ENCODE assay signal across 8 cellular contexts in genomic region chr5:177500685-177501522, GRCh38. TPM values are rescaled to one million over a fixed set of nuclear protein-coding genes. Genes with fewer than 3 reads are reported as not detected.
A peak's percentile ranks its signal among the peaks of the same experiment; 100 is the strongest.
DNase-seq lines count a peak whose midpoint lies in the region; ATAC-seq and TF ChIP-seq lines count a peak whose summit lies in the region.

No MANE protein-coding gene starts in this region.

- H3K27me3 ChIP-seq in CD4-positive, alpha-beta T cell (ENCODE audit: control insufficient read depth, insufficient read depth, low read length) = no peaks in the 10 kb centered on the region

- H3K27me3 Mint-ChIP-seq in CD4-positive, alpha-beta T cell = no peaks in the 10 kb centered on the region
- H3K27me3 Mint-ChIP-seq in HFFc6 (ENCODE audit: insufficient read depth) = peaks cover 5% of the 10 kb centered on the region
- peaks cover 8% of the 10 kb centered on the region for H3K27me3 Mint-ChIP-seq in activated CD4-positive, alpha-beta memory T cell treated with anti-CD3 and anti-CD28 coated beads for 36 hours
- H3K27me3 Mint-ChIP-seq in dendritic cell treated with granulocyte-macrophage colony-stimulating factor and Interleukin-4, amounts not matched to agents 40 ng/mL and 50 ng/mL, for 4 days = peaks cover 34% of the 10 kb centered on the region

- H3K9me3 ChIP-seq in CD4-positive, alpha-beta T cell (ENCODE audit: control insufficient read depth, low read length) = no peaks in the 10 kb centered on the region

- POLR2A ChIA-PET in CD4-positive, alpha-beta T cell (lab: Charles Lee) = interaction anchor here (1.0 to 1.7 kb wide), 5 partner anchors 46 to 143 kb away, joined by 3 to 9 read pairs (median 4); partner anchors contain the start of gene RGS14
- POLR2A ChIA-PET in activated CD4-positive, alpha-beta memory T cell treated with anti-CD3 and anti-CD28 coated beads for 36 hours (lab: Charles Lee) = interaction anchor here (0.6 to 1.3 kb wide), 5 partner anchors 21 to 191 kb away, joined by 3 to 4 read pairs (median 3); no protein-coding TSS in a partner anchor

- H3K9me3 Mint-ChIP-seq in CD4-positive, alpha-beta T cell = no peaks in the 10 kb centered on the region
- H3K9me3 Mint-ChIP-seq in HFFc6 = no peaks in the 10 kb centered on the region
- no peaks in the 10 kb centered on the region for H3K9me3 Mint-ChIP-seq in activated CD4-positive, alpha-beta memory T cell treated with anti-CD3 and anti-CD28 coated beads for 36 hours
- no peaks in the 10 kb centered on the region for H3K9me3 Mint-ChIP-seq in dendritic cell treated with granulocyte-macrophage colony-stimulating factor and Interleukin-4, amounts not matched to agents 40 ng/mL and 50 ng/mL, for 4 days

- H3K27ac Mint-ChIP-seq in CD4-positive, alpha-beta T cell = no peak overlapping the region
- peak overlapping the region; percentile 73 for H3K27ac Mint-ChIP-seq in HFFc6
- H3K27ac Mint-ChIP-seq in activated CD4-positive, alpha-beta memory T cell treated with anti-CD3 and anti-CD28 coated beads for 36 hours = no peak overlapping the region
- no peak overlapping the region for H3K27ac Mint-ChIP-seq in dendritic cell treated with granulocyte-macrophage colony-stimulating factor and Interleukin-4, amounts not matched to agents 40 ng/mL and 50 ng/mL, for 4 days

- CTCF ChIA-PET in CD4-positive, alpha-beta T cell (lab: Charles Lee) = interaction anchor here (0.5 to 4.1 kb wide), 14 partner anchors 8 to 387 kb away, joined by 3 to 41 read pairs (median 4); partner anchors contain the start of genes DDX41, MXD3, PRELID1 and RAB24
- CTCF ChIA-PET in activated CD4-positive, alpha-beta memory T cell treated with anti-CD3 and anti-CD28 coated beads for 36 hours (lab: Charles Lee) = interaction anchor here (0.6 to 5.4 kb wide), 40 partner anchors 9 to 481 kb away, joined by 3 to 67 read pairs (median 4); partner anchors contain the start of genes DDX41, DOK3 and PFN3

- intact Hi-C loops in CD4-positive, alpha-beta T cell (cut with DNase I, micrococcal nuclease) = loop anchor here (1.0 to 2.0 kb wide), 4 partner anchors 44 to 386 kb away; no protein-coding TSS in a partner anchor
- intact Hi-C loops in activated CD4-positive, alpha-beta memory T cell treated with anti-CD3 and anti-CD28 coated beads for 36 hours (cut with micrococcal nuclease) = no loop called here
- intact Hi-C loops in dendritic cell treated with granulocyte-macrophage colony-stimulating factor and Interleukin-4, amounts not matched to agents 40 ng/mL and 50 ng/mL, for 4 days (cut with micrococcal nuclease) = no loop called here

- peak; percentile 32 for ATAC-seq in CD4-positive, alpha-beta T cell (ENCODE audit: poor library complexity)
- ATAC-seq in HG03439 (IDR thresholded peaks at IDR 0.05; ENCODE audit: unreplicated experiment) = no peak

- peak; percentile 90 for TF ChIP-seq CTCF in CD4-positive, alpha-beta T cell (IDR thresholded peaks at IDR 0.05)
- peak; percentile 97 for TF ChIP-seq CTCF in HFFc6 (IDR thresholded peaks at IDR 0.05)

- peak overlapping the region; percentile 15 for H3K4me3 Mint-ChIP-seq in CD4-positive, alpha-beta T cell
- no peak overlapping the region for H3K4me3 Mint-ChIP-seq in HFFc6
- H3K4me3 Mint-ChIP-seq in activated CD4-positive, alpha-beta memory T cell treated with anti-CD3 and anti-CD28 coated beads for 36 hours = no peak overlapping the region
- H3K4me3 Mint-ChIP-seq in dendritic cell treated with granulocyte-macrophage colony-stimulating factor and Interleukin-4, amounts not matched to agents 40 ng/mL and 50 ng/mL, for 4 days = peak overlapping the region; percentile 37

- peaks cover 30% of the 10 kb centered on the region for H3K4me1 Mint-ChIP-seq in CD4-positive, alpha-beta T cell (ENCODE audit: low read depth)
- peaks cover 36% of the 10 kb centered on the region for H3K4me1 Mint-ChIP-seq in HFFc6 (ENCODE audit: low read depth)
- peaks cover 12% of the 10 kb centered on the region for H3K4me1 Mint-ChIP-seq in activated CD4-positive, alpha-beta memory T cell treated with anti-CD3 and anti-CD28 coated beads for 36 hours (ENCODE audit: low read depth)
- peaks cover 75% of the 10 kb centered on the region for H3K4me1 Mint-ChIP-seq in dendritic cell treated with granulocyte-macrophage colony-stimulating factor and Interleukin-4, amounts not matched to agents 40 ng/mL and 50 ng/mL, for 4 days (ENCODE audit: low read depth)

- no peaks in the 10 kb centered on the region for H3K36me3 Mint-ChIP-seq in CD4-positive, alpha-beta T cell (ENCODE audit: low read depth)
- H3K36me3 Mint-ChIP-seq in HFFc6 (ENCODE audit: low read depth) = 0 out of 2 replicates have a peak, but pooled peaks cover 4% of the 10 kb centered on the region
- no peaks in the 10 kb centered on the region for H3K36me3 Mint-ChIP-seq in activated CD4-positive, alpha-beta memory T cell treated with anti-CD3 and anti-CD28 coated beads for 36 hours
- H3K36me3 Mint-ChIP-seq in dendritic cell treated with granulocyte-macrophage colony-stimulating factor and Interleukin-4, amounts not matched to agents 40 ng/mL and 50 ng/mL, for 4 days (ENCODE audit: low read depth) = peaks cover 38% of the 10 kb centered on the region

- no peak overlapping the region for H3K27ac ChIP-seq in CD4-positive, alpha-beta T cell (ENCODE audit: low read depth, low read length)

- DNase-seq in CD4-positive, alpha-beta T cell = peak; percentile 76 to 89 (median 79)
- DNase-seq in HFFc6 (peak; percentile 78), NCI-H69 (lab: John Stamatoyannopoulos, UW) (peak; percentile 90), medulla oblongata (ENCODE audit: extremely low spot score) (peak; percentile 86)
- DNase-seq in activated CD4-positive, alpha-beta memory T cell treated with anti-CD3 and anti-CD28 coated beads for 36 hours = peak; percentile 88
- DNase-seq in stimulated activated CD8-positive, alpha-beta memory T cell treated with anti-CD3 and anti-CD28 coated beads, Interleukin-12 subunit alpha, Interleukin-12 subunit beta, amount 100 ng/mL, for 4 hours (ENCODE audit: low read depth) = peak; percentile 72

RNA-seq across cellular contexts. Expression of gene PDLIM7, which starts 3.5 kb away (rescaled TPM):
- total RNA-seq in CD4-positive, alpha-beta T cell = 1 to 10 TPM; 5.2 to 6.0 TPM
- 100 to 1,000 TPM; 339 to 353 (median 343) TPM for total RNA-seq in HFFc6 (2021; fragmentation: NEBNext Ultra II Directional; extraction: Animal tissue kit (Norgen Biotek cat#: 25700))
- 10 to 100 TPM; 50.2 to 56.6 TPM for total RNA-seq in activated CD4-positive, alpha-beta memory T cell treated with anti-CD3 and anti-CD28 coated beads for 36 hours

RNA-seq across cellular contexts. Expression of gene DOK3, which starts 8.7 kb away (rescaled TPM):
- 1 to 10 TPM; 1.3 to 1.4 TPM for total RNA-seq in CD4-positive, alpha-beta T cell
- 1 to 10 TPM; 1.1 to 2.6 (median 1.3) TPM for total RNA-seq in HFFc6 (2021; fragmentation: NEBNext Ultra II Directional; extraction: Animal tissue kit (Norgen Biotek cat#: 25700))
- 1 to 10 TPM in 1 of 2 experiments, under 1 TPM in 1; 0.52 to 1.3 TPM for total RNA-seq in activated CD4-positive, alpha-beta memory T cell treated with anti-CD3 and anti-CD28 coated beads for 36 hours

RNA-seq across cellular contexts. Expression of gene DDX41, which starts 15.9 kb away (rescaled TPM):
- 10 to 100 TPM; 49.6 to 49.7 TPM for total RNA-seq in CD4-positive, alpha-beta T cell
- total RNA-seq in HFFc6 (2021; fragmentation: NEBNext Ultra II Directional; extraction: Animal tissue kit (Norgen Biotek cat#: 25700)) = 100 to 1,000 TPM in 3 of 6 experiments, 10 to 100 TPM in 3; 83.8 to 105 (median 98.5) TPM
- total RNA-seq in activated CD4-positive, alpha-beta memory T cell treated with anti-CD3 and anti-CD28 coated beads for 36 hours = 100 to 1,000 TPM; 143 to 145 TPM

RNA-seq across cellular contexts. Expression of gene DBN1, which starts 27.5 kb away (rescaled TPM):
- total RNA-seq in CD4-positive, alpha-beta T cell = 1 to 10 TPM; 1.8 to 2.5 TPM
- total RNA-seq in HFFc6 (2021; fragmentation: NEBNext Ultra II Directional; extraction: Animal tissue kit (Norgen Biotek cat#: 25700)) = 100 to 1,000 TPM; 346 to 394 (median 358) TPM
- total RNA-seq in activated CD4-positive, alpha-beta memory T cell treated with anti-CD3 and anti-CD28 coated beads for 36 hours = 10 to 100 TPM; 12.1 to 15.9 TPM

RNA-seq across cellular contexts. Expression of gene FAM193B, which starts 53.5 kb away (rescaled TPM):
- total RNA-seq in CD4-positive, alpha-beta T cell = 100 to 1,000 TPM; 150 to 155 TPM
- 10 to 100 TPM; 16.1 to 25.6 (median 21.6) TPM for total RNA-seq in HFFc6 (2021; fragmentation: NEBNext Ultra II Directional; extraction: Animal tissue kit (Norgen Biotek cat#: 25700))
- 10 to 100 TPM; 70.7 to 75.4 TPM for total RNA-seq in activated CD4-positive, alpha-beta memory T cell treated with anti-CD3 and anti-CD28 coated beads for 36 hours

Comparison
In these comparisons a context has a peak if more than half of its experiments do, and no peak if none do; other contexts are left out.
1. H3K4me3 Mint-ChIP-seq: peak in CD4-positive, alpha-beta T cell (single experiment) and dendritic cell treated with granulocyte-macrophage colony-stimulating factor and Interleukin-4, amounts not matched to agents 40 ng/mL and 50 ng/mL, for 4 days (single experiment); none in HFFc6 (single experiment) and activated CD4-positive, alpha-beta memory T cell treated with anti-CD3 and anti-CD28 coated beads for 36 hours (single experiment).
2. RNA of gene PDLIM7, which starts 3.5 kb away (total RNA-seq): 339 to 353 TPM in HFFc6 and 50.2 to 56.6 TPM in activated CD4-positive, alpha-beta memory T cell treated with anti-CD3 and anti-CD28 coated beads for 36 hours; 5.2 to 6.0 TPM in CD4-positive, alpha-beta T cell; every median in the first group is over 4 times any median in the second.
3. intact Hi-C loops: an anchor here in CD4-positive, alpha-beta T cell (1.0 to 2.0 kb wide); none called in activated CD4-positive, alpha-beta memory T cell treated with anti-CD3 and anti-CD28 coated beads for 36 hours and dendritic cell treated with granulocyte-macrophage colony-stimulating factor and Interleukin-4, amounts not matched to agents 40 ng/mL and 50 ng/mL, for 4 days.
4. Peak in every context shown above with its lines, with median percentiles within 50 percentile points of each other: DNase-seq.